Comparison of ENCODE assay signal across 16 cellular contexts in genomic region chr3:13219902-13220296, GRCh38.
"Had no signal": no experiment of that assay in that cellular context is flagged by ENCODE, and none has a peak within 500 bp of the region (broad histone marks: within the 10 kb centered on the region; RNA-seq: fewer than 3 reads in every experiment).

No MANE protein-coding gene starts in this region.

- DNase-seq: effector memory CD4-positive, alpha-beta T cell; heart right ventricle; mesenchymal stem cell; small intestine; stimulated activated CD4-positive, alpha-beta T cell treated with anti-CD3 and anti-CD28 coated beads, Interleukin-12 subunit alpha, Interleukin-12 subunit beta, amount 100 ng/mL, for 4 hours; stimulated activated CD4-positive, alpha-beta T cell treated with anti-CD3 and anti-CD28 coated beads, Interleukin-2, amount 100 ng/mL, for 48 hours; stimulated activated naive CD8-positive, alpha-beta T cell treated with anti-CD3 and anti-CD28 coated beads, Interleukin-15, Interleukin-2, amounts not matched to agents 100 U/mL and 50 U/mL, for 24 hours; tibial artery; uterus had no signal

- H3K36me3 ChIP-seq: esophagus muscularis mucosa, gastrocnemius medialis, heart right ventricle, tibial artery, upper lobe of left lung, uterus had no signal

- H3K27me3 ChIP-seq: gastrocnemius medialis, upper lobe of left lung, uterus had no signal

- H3K36me3 Mint-ChIP-seq: natural killer cell treated with Interleukin-12 subunit alpha and Interleukin-12 subunit beta and Interleukin-15 and Interleukin-18, amount 100 ng/mL, for 72 hours; stimulated activated effector memory CD8-positive, alpha-beta T cell treated with anti-CD3 and anti-CD28 coated beads, Interleukin-12 subunit alpha, Interleukin-12 subunit beta, amount 100 ng/mL, for 72 hours had no signal

- H3K27ac ChIP-seq: epithelial cell of prostate, esophagus muscularis mucosa, gastrocnemius medialis, heart right ventricle, tibial artery, upper lobe of left lung, uterus had no signal

- H3K4me3 ChIP-seq: esophagus muscularis mucosa, gastrocnemius medialis, heart right ventricle, lung, tibial artery, upper lobe of left lung, uterus had no signal

- H3K9me3 ChIP-seq: esophagus muscularis mucosa, gastrocnemius medialis, heart right ventricle, tibial artery, upper lobe of left lung, uterus had no signal

- H3K9me3 Mint-ChIP-seq: natural killer cell treated with Interleukin-12 subunit alpha and Interleukin-12 subunit beta and Interleukin-15 and Interleukin-18, amount 100 ng/mL, for 72 hours; stimulated activated effector memory CD8-positive, alpha-beta T cell treated with anti-CD3 and anti-CD28 coated beads, Interleukin-12 subunit alpha, Interleukin-12 subunit beta, amount 100 ng/mL, for 72 hours had no signal

- H3K4me1 ChIP-seq: tibial artery, upper lobe of left lung, uterus had no signal

- ATAC-seq: natural killer cell treated with Interleukin-12 subunit alpha and Interleukin-12 subunit beta and Interleukin-15 and Interleukin-18, amount 100 ng/mL, for 72 hours; stimulated activated effector memory CD8-positive, alpha-beta T cell treated with anti-CD3 and anti-CD28 coated beads, Interleukin-12 subunit alpha, Interleukin-12 subunit beta, amount 100 ng/mL, for 72 hours; stimulated activated naive CD8-positive, alpha-beta T cell treated with anti-CD3 and anti-CD28 coated beads, Interleukin-15, Interleukin-2, amounts not matched to agents 100 U/mL and 50 U/mL, for 24 hours had no signal

- H3K27ac Mint-ChIP-seq: natural killer cell treated with Interleukin-12 subunit alpha and Interleukin-12 subunit beta and Interleukin-15 and Interleukin-18, amount 100 ng/mL, for 72 hours; stimulated activated effector memory CD8-positive, alpha-beta T cell treated with anti-CD3 and anti-CD28 coated beads, Interleukin-12 subunit alpha, Interleukin-12 subunit beta, amount 100 ng/mL, for 72 hours had no signal

- H3K4me3 Mint-ChIP-seq: natural killer cell treated with Interleukin-12 subunit alpha and Interleukin-12 subunit beta and Interleukin-15 and Interleukin-18, amount 100 ng/mL, for 72 hours; stimulated activated effector memory CD8-positive, alpha-beta T cell treated with anti-CD3 and anti-CD28 coated beads, Interleukin-12 subunit alpha, Interleukin-12 subunit beta, amount 100 ng/mL, for 72 hours had no signal
